In the genomic region with DNA sequence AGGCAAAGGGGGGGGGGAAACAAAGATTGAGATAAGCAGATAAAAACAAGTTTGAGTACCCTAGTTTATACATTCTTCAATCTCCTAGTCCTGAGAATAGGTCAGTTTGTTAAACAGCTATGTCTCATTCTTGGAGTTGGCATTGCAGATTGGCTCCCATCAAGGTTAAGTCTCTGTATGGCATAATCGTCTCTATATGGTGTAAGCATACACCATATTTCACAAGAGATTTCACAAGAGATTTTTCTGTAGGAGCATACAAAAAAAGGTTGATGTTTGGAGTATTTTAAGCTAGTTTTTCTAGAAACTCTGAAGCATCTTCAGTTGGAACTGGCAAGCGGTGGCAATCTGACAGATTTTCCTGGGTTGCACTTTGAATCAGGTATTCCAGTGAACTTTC, we compare ENCODE assay signal across 24 cellular contexts. TPM values are rescaled to one million over a fixed set of nuclear protein-coding genes. Genes with fewer than 3 reads are reported as not detected.
"Had no signal": no experiment of that assay in that cellular context is flagged by ENCODE, and none has a peak within 500 bp of the region (broad histone marks: within the 10 kb centered on the region; RNA-seq: fewer than 3 reads in every experiment).

No MANE protein-coding gene starts in this region.

- H3K27ac Mint-ChIP-seq: activated CD4-positive, alpha-beta memory T cell treated with anti-CD3 and anti-CD28 coated beads, Interleukin-2, amount 10 ng/mL, durations not matched to agents 7 days and 5 days; activated CD4-positive, alpha-beta T cell treated with anti-CD3 and anti-CD28 coated beads, Interleukin-2, amount 10 ng/mL, durations not matched to agents 7 days and 5 days; activated T-cell treated with anti-CD3 and anti-CD28 coated beads, Interleukin-2, amount 50 U/mL, for 24 hours; activated T-helper 17 cell treated with anti-CD3 and anti-CD28 coated beads, Interleukin-2, amount 50 U/mL, for 72 hours; dendritic cell treated with granulocyte-macrophage colony-stimulating factor and Interleukin-4, amounts not matched to agents 40 ng/mL and 50 ng/mL, for 4 days; endodermal cell; nephron; progenitor cell of endocrine pancreas had no signal

- H3K4me3 ChIP-seq: heart right ventricle, left lung, lung, right lobe of liver, testis, transverse colon had no signal

- H3K4me3 Mint-ChIP-seq: activated CD4-positive, alpha-beta memory T cell treated with anti-CD3 and anti-CD28 coated beads, Interleukin-2, amount 10 ng/mL, durations not matched to agents 7 days and 5 days; activated CD4-positive, alpha-beta T cell treated with anti-CD3 and anti-CD28 coated beads, Interleukin-2, amount 10 ng/mL, durations not matched to agents 7 days and 5 days; activated T-cell treated with anti-CD3 and anti-CD28 coated beads, Interleukin-2, amount 50 U/mL, for 24 hours; activated T-helper 17 cell treated with anti-CD3 and anti-CD28 coated beads, Interleukin-2, amount 50 U/mL, for 72 hours; central memory CD8-positive, alpha-beta T cell; dendritic cell treated with granulocyte-macrophage colony-stimulating factor and Interleukin-4, amounts not matched to agents 40 ng/mL and 50 ng/mL, for 4 days; endodermal cell; nephron had no signal

- H3K4me1 Mint-ChIP-seq: activated CD4-positive, alpha-beta memory T cell treated with anti-CD3 and anti-CD28 coated beads, Interleukin-2, amount 10 ng/mL, durations not matched to agents 7 days and 5 days; activated CD4-positive, alpha-beta T cell treated with anti-CD3 and anti-CD28 coated beads, Interleukin-2, amount 10 ng/mL, durations not matched to agents 7 days and 5 days; activated T-helper 17 cell treated with anti-CD3 and anti-CD28 coated beads, Interleukin-2, amount 50 U/mL, for 72 hours; central memory CD8-positive, alpha-beta T cell; nephron had no signal

- H3K4me1 ChIP-seq: left lung, right lobe of liver, testis, transverse colon had no signal

- H3K9me3 Mint-ChIP-seq: activated CD4-positive, alpha-beta memory T cell treated with anti-CD3 and anti-CD28 coated beads, Interleukin-2, amount 10 ng/mL, durations not matched to agents 7 days and 5 days; activated CD4-positive, alpha-beta T cell treated with anti-CD3 and anti-CD28 coated beads, Interleukin-2, amount 10 ng/mL, durations not matched to agents 7 days and 5 days; activated T-cell treated with anti-CD3 and anti-CD28 coated beads, Interleukin-2, amount 50 U/mL, for 24 hours; activated T-helper 17 cell treated with anti-CD3 and anti-CD28 coated beads, Interleukin-2, amount 50 U/mL, for 72 hours; central memory CD8-positive, alpha-beta T cell; dendritic cell treated with granulocyte-macrophage colony-stimulating factor and Interleukin-4, amounts not matched to agents 40 ng/mL and 50 ng/mL, for 4 days; endodermal cell; nephron had no signal

- H3K36me3 ChIP-seq: heart right ventricle, left lung, right lobe of liver, transverse colon had no signal

- H3K27ac ChIP-seq: heart right ventricle, left lung, right lobe of liver, testis, transverse colon had no signal

- DNase-seq: activated CD4-positive, alpha-beta memory T cell treated with anti-CD3 and anti-CD28 coated beads, Interleukin-2, amount 10 ng/mL, durations not matched to agents 7 days and 5 days; activated CD4-positive, alpha-beta T cell treated with anti-CD3 and anti-CD28 coated beads for 1 hour; activated CD4-positive, alpha-beta T cell treated with anti-CD3 and anti-CD28 coated beads, Interleukin-2, amount 10 ng/mL, durations not matched to agents 7 days and 5 days; activated CD8-positive, alpha-beta memory T cell treated with anti-CD3 and anti-CD28 coated beads, Interleukin-2, amount 50 U/mL, for 48 hours; activated gamma-delta T cell treated with Interleukin-2 at 50 U/mL for 16 hours; activated naive CD4-positive, alpha-beta T cell treated with anti-CD3 and anti-CD28 coated beads, Interleukin-2, amount 50 U/mL, for 16 hours; activated T-cell treated with anti-CD3 and anti-CD28 coated beads, Interleukin-2, amount 50 U/mL, for 24 hours; endodermal cell; foreskin melanocyte; heart right ventricle; left lung; right lobe of liver; stimulated activated CD4-positive, alpha-beta T cell treated with anti-CD3 and anti-CD28 coated beads, Interleukin-4, amount 100 ng/mL, for 1 hour; stimulated activated naive CD8-positive, alpha-beta T cell treated with anti-CD3 and anti-CD28 coated beads, Interleukin-15, Interleukin-2, amounts not matched to agents 100 U/mL and 50 U/mL, for 24 hours; T1000; testis; transverse colon had no signal

- H3K27me3 ChIP-seq: heart right ventricle, left lung, right lobe of liver, testis, transverse colon had no signal

- H3K9me3 ChIP-seq: heart right ventricle, left lung, right lobe of liver, testis, transverse colon had no signal

- ATAC-seq: activated T-helper 17 cell treated with anti-CD3 and anti-CD28 coated beads, Interleukin-2, amount 50 U/mL, for 72 hours; esophagus mucosa; heart right ventricle; left lung; right lobe of liver; stimulated activated naive CD8-positive, alpha-beta T cell treated with anti-CD3 and anti-CD28 coated beads, Interleukin-15, Interleukin-2, amounts not matched to agents 100 U/mL and 50 U/mL, for 24 hours had no signal

- H3K27me3 Mint-ChIP-seq: activated CD4-positive, alpha-beta memory T cell treated with anti-CD3 and anti-CD28 coated beads, Interleukin-2, amount 10 ng/mL, durations not matched to agents 7 days and 5 days; activated CD4-positive, alpha-beta T cell treated with anti-CD3 and anti-CD28 coated beads, Interleukin-2, amount 10 ng/mL, durations not matched to agents 7 days and 5 days; activated T-cell treated with anti-CD3 and anti-CD28 coated beads, Interleukin-2, amount 50 U/mL, for 24 hours; activated T-helper 17 cell treated with anti-CD3 and anti-CD28 coated beads, Interleukin-2, amount 50 U/mL, for 72 hours; central memory CD8-positive, alpha-beta T cell; dendritic cell treated with granulocyte-macrophage colony-stimulating factor and Interleukin-4, amounts not matched to agents 40 ng/mL and 50 ng/mL, for 4 days; progenitor cell of endocrine pancreas had no signal

RNA-seq across cellular contexts. Expression of a gene that starts 35.8 kb away (rescaled TPM):
- total RNA-seq: activated CD4-positive, alpha-beta memory T cell treated with anti-CD3 and anti-CD28 coated beads, Interleukin-2, amount 10 ng/mL, durations not matched to agents 7 days and 5 days; activated CD4-positive, alpha-beta T cell treated with anti-CD3 and anti-CD28 coated beads, Interleukin-2, amount 10 ng/mL, durations not matched to agents 7 days and 5 days; activated T-helper 17 cell treated with anti-CD3 and anti-CD28 coated beads, Interleukin-2, amount 50 U/mL, for 72 hours; esophagus mucosa had no signal
